8 cellular contexts compared by ENCODE assay signal in the genomic region with DNA sequence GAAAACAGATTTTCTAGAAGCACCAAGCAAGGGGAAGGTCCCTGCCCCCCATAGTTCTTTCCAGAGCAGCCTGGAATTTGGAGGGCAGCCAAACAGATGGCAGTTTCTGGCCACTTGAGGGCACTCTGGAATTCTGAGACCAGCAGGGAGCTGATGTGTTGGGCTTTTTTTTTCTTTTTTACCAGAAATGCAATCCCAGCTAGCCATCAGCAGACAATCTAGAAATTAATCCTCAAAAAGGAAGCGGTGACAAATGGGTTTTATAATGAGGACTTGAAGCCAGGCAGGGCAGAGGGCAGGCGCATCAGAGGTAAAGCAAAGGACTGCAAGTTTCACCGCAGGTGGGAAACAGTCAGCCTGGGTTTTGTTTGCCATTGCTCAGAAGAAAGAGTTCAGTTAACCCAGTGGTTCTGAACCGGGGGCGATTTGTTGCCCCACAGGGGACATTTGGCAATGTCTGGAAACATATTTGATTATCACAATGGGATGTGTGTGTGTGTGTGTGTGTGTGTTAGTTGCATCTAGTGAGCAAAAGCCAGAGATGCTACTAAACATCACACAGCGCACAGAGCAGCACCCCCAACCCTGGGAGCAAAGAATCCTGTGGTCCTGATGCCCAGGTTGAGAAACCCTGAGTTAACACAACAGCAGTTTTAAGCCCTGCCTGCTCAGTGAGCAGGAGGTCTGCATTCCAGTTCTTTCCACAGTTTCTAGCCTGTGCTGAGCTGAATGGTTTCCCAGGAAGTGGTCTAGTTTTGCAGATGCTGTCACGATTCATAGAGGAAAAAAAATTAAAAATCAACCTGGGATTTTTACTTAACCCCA.
DNase-seq lines count a peak whose midpoint lies in the region; ATAC-seq, FAIRE-seq and TF ChIP-seq lines count a peak whose summit lies in the region.

No MANE protein-coding gene starts in this region.

- peak overlapping the region; percentile 72 for H3K27ac Mint-ChIP-seq in activated T-cell treated with anti-CD3 and anti-CD28 coated beads, Interleukin-2, amount 50 U/mL, for 72 hours
- no peak overlapping the region for H3K27ac Mint-ChIP-seq in glutamatergic neuron (ENCODE audit: unreplicated experiment)

- no peak overlapping the region for H2AFZ ChIP-seq in parathyroid adenoma

- H3K79me2 ChIP-seq in parathyroid adenoma = no peaks in the 10 kb centered on the region

- no peaks in the 10 kb centered on the region for H3K4me1 ChIP-seq in parathyroid adenoma

- peak overlapping the region; percentile 60 to 72 for H3K4me3 Mint-ChIP-seq in activated T-cell treated with anti-CD3 and anti-CD28 coated beads, Interleukin-2, amount 50 U/mL, for 72 hours
- H3K4me3 Mint-ChIP-seq in glutamatergic neuron (ENCODE audit: unreplicated experiment) = no peak overlapping the region

- no peaks in the 10 kb centered on the region for H3K27me3 ChIP-seq in parathyroid adenoma (ENCODE audit: control insufficient read depth, insufficient read depth, low read length)

- H3K27ac ChIP-seq in parathyroid adenoma = no peak overlapping the region

- H3K9me3 ChIP-seq in parathyroid adenoma (ENCODE audit: control insufficient read depth, low read length) = no peaks in the 10 kb centered on the region

- TF ChIP-seq POLR2A in H54 (IDR thresholded peaks at IDR 0.05; ENCODE audit: low read depth, low read length) = no peak

- H3K9ac ChIP-seq in parathyroid adenoma = no peak overlapping the region

- DNase-seq in Caki2 (ENCODE audit: low read depth) (peak; percentile 71), H54 (ENCODE audit: insufficient read length, low spot score) (peak; percentile 46), NCI-H345 treated with DMSO at 0.1 percent for 48 hours (lab: John Stamatoyannopoulos, UW; ENCODE audit: unreplicated experiment) (peak; percentile 38), glutamatergic neuron (peak; percentile 63)
- DNase-seq in activated T-cell treated with anti-CD3 and anti-CD28 coated beads, Interleukin-2, amount 50 U/mL, for 72 hours = peak; percentile 48 to 61

- peaks cover 0 to 5% of the 10 kb centered on the region in 2 donors for H3K36me3 Mint-ChIP-seq in activated T-cell treated with anti-CD3 and anti-CD28 coated beads, Interleukin-2, amount 50 U/mL, for 72 hours (ENCODE audit: insufficient read depth in 2 of 2)
- peaks cover 4% of the 10 kb centered on the region for H3K36me3 Mint-ChIP-seq in glutamatergic neuron (ENCODE audit: unreplicated experiment)

- in situ Hi-C loops in Caki2 (cut with HindIII; ENCODE audit: low pct_unique_long_range_greater_than_20kb, low sequenced_read_pairs) = no loop called here

- H3K36me3 ChIP-seq in parathyroid adenoma (ENCODE audit: control insufficient read depth, insufficient read depth, low read length) = no peaks in the 10 kb centered on the region

- no peak overlapping the region for H3K4me2 ChIP-seq in parathyroid adenoma (ENCODE audit: low read length)

- FAIRE-seq in H54 (lab: Jason Lieb, UNC) = no peak

- no peak overlapping the region for H3K4me3 ChIP-seq in parathyroid adenoma (ENCODE audit: low read depth, low read length)

- ATAC-seq in activated T-cell treated with anti-CD3 and anti-CD28 coated beads, Interleukin-2, amount 50 U/mL, for 72 hours (replicated peaks in 1 of 2) = peak; percentile 82 to 90
- ATAC-seq in HG02852 (IDR thresholded peaks at IDR 0.05; ENCODE audit: unreplicated experiment) (no peak), GM21515 (IDR thresholded peaks at IDR 0.05; ENCODE audit: unreplicated experiment) (no peak)

- no peaks in the 10 kb centered on the region for H3K9me3 Mint-ChIP-seq in activated T-cell treated with anti-CD3 and anti-CD28 coated beads, Interleukin-2, amount 50 U/mL, for 72 hours
- H3K9me3 Mint-ChIP-seq in glutamatergic neuron (ENCODE audit: unreplicated experiment) = peaks cover 3% of the 10 kb centered on the region

- H3K27me3 Mint-ChIP-seq in activated T-cell treated with anti-CD3 and anti-CD28 coated beads, Interleukin-2, amount 50 U/mL, for 72 hours (ENCODE audit: low read depth) = peaks cover 4% of the 10 kb centered on the region
- no peaks in the 10 kb centered on the region for H3K27me3 Mint-ChIP-seq in glutamatergic neuron (ENCODE audit: unreplicated experiment)

- TF ChIP-seq CTCF in glutamatergic neuron (IDR thresholded peaks at IDR 0.05; ENCODE audit: partially characterized antibody, unreplicated experiment) (no peak), parathyroid adenoma (IDR thresholded peaks at IDR 0.05) (peak; percentile 69)

- peaks cover 34% of the 10 kb centered on the region for H3K4me1 Mint-ChIP-seq in activated T-cell treated with anti-CD3 and anti-CD28 coated beads, Interleukin-2, amount 50 U/mL, for 72 hours (ENCODE audit: low read depth)
- peaks cover 7% of the 10 kb centered on the region for H3K4me1 Mint-ChIP-seq in glutamatergic neuron (ENCODE audit: low read depth, unreplicated experiment)

Comparison
In these comparisons a context has a peak if more than half of its experiments do, and no peak if none do; other contexts are left out.
1. ATAC-seq: peak in activated T-cell treated with anti-CD3 and anti-CD28 coated beads, Interleukin-2, amount 50 U/mL, for 72 hours (2 of 2); none in HG02852 (single experiment) and GM21515 (single experiment).
2. Peak in every context shown above with its lines, with median percentiles within 50 percentile points of each other: DNase-seq.